In the genomic region with DNA sequence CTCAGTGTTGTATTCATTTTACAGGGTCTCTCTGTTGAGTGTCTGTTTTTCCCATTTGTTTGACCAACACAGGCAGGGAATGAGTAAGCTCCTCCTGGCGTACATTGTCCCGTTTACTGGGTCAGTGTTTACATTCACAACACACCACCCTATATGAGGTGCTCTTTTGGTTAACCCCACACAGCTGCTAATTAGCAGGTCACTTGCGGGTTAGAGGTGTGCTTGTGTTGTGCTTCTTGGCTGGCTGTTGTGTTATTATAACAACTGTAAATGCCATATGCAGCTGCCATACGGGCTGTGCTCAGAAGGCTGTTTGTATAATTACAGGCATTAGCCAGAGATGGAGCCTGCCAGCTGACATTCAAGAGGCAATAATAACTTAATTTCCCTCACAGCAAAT, we compare ENCODE assay signal across 21 cellular contexts.
DNase-seq lines count a peak whose midpoint lies in the region; ATAC-seq and TF ChIP-seq lines count a peak whose summit lies in the region.
"Had no signal": no experiment of that assay in that cellular context is flagged by ENCODE, and none has a peak within 500 bp of the region (broad histone marks: within the 10 kb centered on the region; RNA-seq: fewer than 3 reads in every experiment).

No MANE protein-coding gene starts in this region.

- DNase-seq in H4 (ENCODE audit: low spot score) (peak; percentile 37), NCI-H146 treated with DMSO at 0.1 percent for 48 hours (lab: John Stamatoyannopoulos, UW; ENCODE audit: unreplicated experiment) (peak; percentile 87), SHP77 treated with DMSO at 0.1 percent for 48 hours (lab: John Stamatoyannopoulos, UW) (peak; percentile 93), smooth muscle cell (lab: John Stamatoyannopoulos, UW; ENCODE audit: unreplicated experiment) (no peak), left cardiac atrium (no peak)
- DNase-seq in stimulated activated CD4-positive, alpha-beta T cell treated with anti-CD3 and anti-CD28 coated beads, Interleukin-4, amount 100 ng/mL, for 1 hour, result no peak
- DNase-seq: activated CD4-positive, alpha-beta memory T cell treated with anti-CD3 and anti-CD28 coated beads, Interleukin-2, amount 10 ng/mL, durations not matched to agents 7 days and 5 days; activated CD4-positive, CD25-positive, alpha-beta regulatory T cell; activated effector memory CD4-positive, alpha-beta T cell treated with anti-CD3 and anti-CD28 coated beads, Interleukin-2, amount 50 U/mL, for 16 hours; activated T-cell treated with anti-CD3 and anti-CD28 coated beads for 4 hours; body of pancreas; CD4-positive, alpha-beta memory T cell; effector CD8-positive, alpha-beta T cell; foreskin keratinocyte; NCI-H2107; stimulated activated CD4-positive, alpha-beta T cell treated with anti-CD3 and anti-CD28 coated beads, Interleukin-2, amount 100 ng/mL, for 48 hours; stimulated activated naive CD4-positive, alpha-beta T cell had no signal

- no peak for ATAC-seq in left cardiac atrium
- ATAC-seq in HG02852 (IDR thresholded peaks at IDR 0.05; ENCODE audit: unreplicated experiment), result no peak
- ATAC-seq: body of pancreas, foreskin keratinocyte had no signal

- H3K4me1 ChIP-seq in smooth muscle cell (ENCODE audit: low read depth), result no peaks in the 10 kb centered on the region
- H3K4me1 ChIP-seq: body of pancreas, foreskin keratinocyte had no signal

- no peak overlapping the region for H3K27ac ChIP-seq in smooth muscle cell (ENCODE audit: low read depth)
- H3K27ac ChIP-seq: body of pancreas, foreskin keratinocyte, neutrophil, skin epidermis, thoracic aorta had no signal

- H3K4me3 ChIP-seq in smooth muscle cell, result no peak overlapping the region
- H3K4me3 ChIP-seq: body of pancreas, skin epidermis, thoracic aorta had no signal

- WGBS in smooth muscle cell (ENCODE audit: low lambda C conversion rate), result 54% methylated on average over 4 of the region's 4 CpGs

- H3F3A ChIP-seq in smooth muscle cell (ENCODE audit: low read depth), result no peaks in the 10 kb centered on the region

- no peak overlapping the region for H2AFZ ChIP-seq in smooth muscle cell (ENCODE audit: low read depth)

- peak overlapping the region; percentile 43 for H3K4me2 ChIP-seq in smooth muscle cell

- no peaks in the 10 kb centered on the region for H3K9me3 ChIP-seq in smooth muscle cell (replicated peaks; ENCODE audit: low read depth)
- H3K9me3 ChIP-seq: body of pancreas, neutrophil, thoracic aorta had no signal

- no peaks in the 10 kb centered on the region for H3K79me2 ChIP-seq in smooth muscle cell (ENCODE audit: low read depth)

- H4K20me1 ChIP-seq in smooth muscle cell (ENCODE audit: low read depth), result no peaks in the 10 kb centered on the region

- H3K9ac ChIP-seq in smooth muscle cell (ENCODE audit: low read depth), result no peak overlapping the region

- no peaks in the 10 kb centered on the region for H3K27me3 ChIP-seq in smooth muscle cell (ENCODE audit: low read depth)
- H3K27me3 ChIP-seq: body of pancreas, foreskin keratinocyte, neutrophil had no signal

- intact Hi-C loops in left cardiac atrium (cut with DNase I), result no loop called here

- no peaks in the 10 kb centered on the region for H3K36me3 ChIP-seq in smooth muscle cell (ENCODE audit: low read depth)
- H3K36me3 ChIP-seq: neutrophil, thoracic aorta had no signal

- TF ChIP-seq CTCF in smooth muscle cell (IDR thresholded peaks at IDR 0.05; ENCODE audit: borderline replicate concordance, insufficient read depth, poor library complexity, severe bottlenecking), result no peak

Comparison
In these comparisons a context has a peak if more than half of its experiments do, and no peak if none do; other contexts are left out.
1. DNase-seq: peak in H4 (single experiment), NCI-H146 treated with DMSO at 0.1 percent for 48 hours (single experiment) and SHP77 treated with DMSO at 0.1 percent for 48 hours (single experiment); none in smooth muscle cell (single experiment), left cardiac atrium (single experiment) and stimulated activated CD4-positive, alpha-beta T cell treated with anti-CD3 and anti-CD28 coated beads, Interleukin-4, amount 100 ng/mL, for 1 hour (single experiment).